ENCODE assay signal across 19 cellular contexts in genomic region chr6:21393426-21394165, GRCh38.
"Had no signal": no experiment of that assay in that cellular context is flagged by ENCODE, and none has a peak within 500 bp of the region (broad histone marks: within the 10 kb centered on the region; RNA-seq: fewer than 3 reads in every experiment).

No MANE protein-coding gene starts in this region.

- DNase-seq: activated CD4-positive, alpha-beta T cell treated with anti-CD3 and anti-CD28 coated beads for 1 hour; activated CD8-positive, alpha-beta memory T cell treated with anti-CD3 and anti-CD28 coated beads for 24 hours; activated CD8-positive, alpha-beta memory T cell treated with anti-CD3 and anti-CD28 coated beads, Interleukin-2, amount 50 U/mL, for 48 hours; activated effector memory CD4-positive, alpha-beta T cell treated with anti-CD3 and anti-CD28 coated beads, Interleukin-2, amount 50 U/mL, for 16 hours; activated T-cell treated with anti-CD3 and anti-CD28 coated beads, Interleukin-2, amount 50 U/mL, for 72 hours; foreskin melanocyte; left ventricle myocardium inferior; mammary epithelial cell; mucosa of descending colon; naive thymus-derived CD4-positive, alpha-beta T cell; pancreas; right lobe of liver; stimulated activated CD8-positive, alpha-beta memory T cell treated with anti-CD3 and anti-CD28 coated beads, Interleukin-4, amount 100 ng/mL, for 48 hours; stimulated activated naive CD4-positive, alpha-beta T cell had no signal

- H3K36me3 Mint-ChIP-seq: activated naive CD4-positive, alpha-beta T cell treated with anti-CD3 and anti-CD28 coated beads, Interleukin-2, amount 50 U/mL, for 24 hours; naive thymus-derived CD4-positive, alpha-beta T cell had no signal

- ATAC-seq: activated T-cell treated with anti-CD3 and anti-CD28 coated beads, Interleukin-2, amount 50 U/mL, for 72 hours; mucosa of descending colon; naive thymus-derived CD4-positive, alpha-beta T cell; pancreas; right lobe of liver had no signal

- H3K9me3 Mint-ChIP-seq: activated naive CD4-positive, alpha-beta T cell treated with anti-CD3 and anti-CD28 coated beads, Interleukin-2, amount 50 U/mL, for 24 hours; activated T-cell treated with anti-CD3 and anti-CD28 coated beads, Interleukin-2, amount 50 U/mL, for 72 hours; central memory CD8-positive, alpha-beta T cell; T-helper 1 cell treated with Interleukin-12 subunit alpha and Interleukin-12 subunit beta and Interleukin-4 antibody, amounts not matched to agents 30 μg/mL and 1 μg/mL, for 36 hours had no signal

- H3K27me3 ChIP-seq: ascending aorta, pancreas, right lobe of liver had no signal

- H3K9me3 ChIP-seq: ascending aorta, left ventricle myocardium inferior, mucosa of descending colon, pancreas, right lobe of liver had no signal

- H3K4me3 ChIP-seq: ascending aorta, coronary artery, left ventricle myocardium inferior, mucosa of descending colon, pancreas, right lobe of liver had no signal

- H3K4me3 Mint-ChIP-seq: activated naive CD4-positive, alpha-beta T cell treated with anti-CD3 and anti-CD28 coated beads, Interleukin-2, amount 50 U/mL, for 24 hours; activated T-cell treated with anti-CD3 and anti-CD28 coated beads, Interleukin-2, amount 50 U/mL, for 72 hours; central memory CD8-positive, alpha-beta T cell; naive thymus-derived CD4-positive, alpha-beta T cell; T-helper 1 cell treated with Interleukin-12 subunit alpha and Interleukin-12 subunit beta and Interleukin-4 antibody, amounts not matched to agents 30 μg/mL and 1 μg/mL, for 36 hours had no signal

- H3K36me3 ChIP-seq: ascending aorta, left ventricle myocardium inferior, pancreas, right lobe of liver had no signal

- H3K27ac ChIP-seq: ascending aorta, left ventricle myocardium inferior, pancreas, right lobe of liver had no signal

- H3K4me1 Mint-ChIP-seq: activated naive CD4-positive, alpha-beta T cell treated with anti-CD3 and anti-CD28 coated beads, Interleukin-2, amount 50 U/mL, for 24 hours; central memory CD8-positive, alpha-beta T cell; naive thymus-derived CD4-positive, alpha-beta T cell had no signal

- H3K4me1 ChIP-seq: ascending aorta, left ventricle myocardium inferior, right lobe of liver had no signal

- H3K27ac Mint-ChIP-seq: activated naive CD4-positive, alpha-beta T cell treated with anti-CD3 and anti-CD28 coated beads, Interleukin-2, amount 50 U/mL, for 24 hours; activated T-cell treated with anti-CD3 and anti-CD28 coated beads, Interleukin-2, amount 50 U/mL, for 72 hours; naive thymus-derived CD4-positive, alpha-beta T cell; T-helper 1 cell treated with Interleukin-12 subunit alpha and Interleukin-12 subunit beta and Interleukin-4 antibody, amounts not matched to agents 30 μg/mL and 1 μg/mL, for 36 hours had no signal

- H3K27me3 Mint-ChIP-seq: activated naive CD4-positive, alpha-beta T cell treated with anti-CD3 and anti-CD28 coated beads, Interleukin-2, amount 50 U/mL, for 24 hours; central memory CD8-positive, alpha-beta T cell had no signal
